In the genomic region with DNA sequence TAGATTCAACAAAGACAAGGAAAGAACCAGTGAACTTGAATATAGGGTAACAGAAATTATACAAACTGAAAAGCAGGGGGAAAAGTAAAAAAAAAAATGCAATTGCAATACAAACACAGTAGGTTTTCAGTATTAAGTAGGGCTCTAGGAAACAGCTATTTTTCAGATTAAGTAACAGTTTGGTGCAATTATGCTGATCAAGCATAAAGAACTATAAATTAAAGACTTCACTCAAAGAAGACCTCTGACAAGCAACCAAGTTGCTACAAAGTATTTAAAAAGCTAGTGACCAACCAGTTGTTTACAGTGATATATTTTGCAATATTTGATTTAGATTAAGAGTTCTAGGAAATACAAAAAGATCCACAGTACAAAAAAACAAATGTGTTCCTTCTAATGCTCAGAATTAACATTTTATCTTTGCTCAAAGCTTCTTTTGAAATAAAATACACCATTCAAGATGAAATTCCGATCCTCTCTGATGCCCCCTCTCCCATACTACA, we compare ENCODE assay signal across 26 cellular contexts.
"Had no signal": no experiment of that assay in that cellular context is flagged by ENCODE, and none has a peak within 500 bp of the region (broad histone marks: within the 10 kb centered on the region; RNA-seq: fewer than 3 reads in every experiment).

No MANE protein-coding gene starts in this region.

- H3K27ac ChIP-seq: ascending aorta, brain microvascular endothelial cell, epithelial cell of prostate, esophagus squamous epithelium, gastroesophageal sphincter had no signal

- ATAC-seq: activated CD4-positive, alpha-beta T cell treated with anti-CD3 and anti-CD28 coated beads for 36 hours; activated naive CD4-positive, alpha-beta T cell treated with anti-CD3 and anti-CD28 coated beads, Interleukin-2, amount 50 U/mL, for 72 hours; activated T-cell treated with anti-CD3 and anti-CD28 coated beads, Interleukin-2, amount 50 U/mL, for 72 hours; effector memory CD8-positive, alpha-beta T cell; gastroesophageal sphincter had no signal

- H3K4me1 ChIP-seq: ascending aorta, esophagus squamous epithelium, gastroesophageal sphincter had no signal

- FAIRE-seq: bronchial epithelial cell had no signal

- H3K9me3 ChIP-seq: ascending aorta, esophagus squamous epithelium, gastroesophageal sphincter had no signal

- H3K27me3 ChIP-seq: ascending aorta, brain microvascular endothelial cell, esophagus squamous epithelium, gastroesophageal sphincter had no signal

- H3K4me3 ChIP-seq: ascending aorta, esophagus squamous epithelium, gastroesophageal sphincter had no signal

- H3K36me3 ChIP-seq: ascending aorta, brain microvascular endothelial cell, esophagus squamous epithelium, gastroesophageal sphincter had no signal

- DNase-seq: activated CD4-positive, alpha-beta memory T cell treated with anti-CD3 and anti-CD28 coated beads, Interleukin-2, amount 10 ng/mL, durations not matched to agents 7 days and 5 days; activated CD4-positive, alpha-beta T cell treated with anti-CD3 and anti-CD28 coated beads for 36 hours; activated CD4-positive, alpha-beta T cell treated with anti-CD3 and anti-CD28 coated beads, Interleukin-2, amount 10 ng/mL, durations not matched to agents 24 days and 14 days; activated CD4-positive, CD25-positive, alpha-beta regulatory T cell; activated CD4-positive, CD25-positive, alpha-beta regulatory T cell treated with anti-CD3 and anti-CD28 coated beads, Interleukin-2, amount 50 U/mL, for 72 hours; activated CD8-positive, alpha-beta memory T cell treated with anti-CD3 and anti-CD28 coated beads, Interleukin-2, amount 50 U/mL, for 48 hours; activated gamma-delta T cell; activated naive CD4-positive, alpha-beta T cell; activated naive CD4-positive, alpha-beta T cell treated with anti-CD3 and anti-CD28 coated beads, Interleukin-2, amount 10 ng/mL, durations not matched to agents 7 days and 5 days; activated naive CD8-positive, alpha-beta T cell treated with anti-CD3 and anti-CD28 coated beads, Interleukin-2, amount 10 ng/mL, durations not matched to agents 7 days and 5 days; activated T-cell treated with anti-CD3 and anti-CD28 coated beads for 4 hours; activated T-cell treated with anti-CD3 and anti-CD28 coated beads, Interleukin-2, amount 50 U/mL, for 24 hours; activated T-cell treated with anti-CD3 and anti-CD28 coated beads, Interleukin-2, amount 50 U/mL, for 72 hours; brain microvascular endothelial cell; cortex of kidney; dermis blood vessel endothelial cell; effector CD4-positive, alpha-beta T cell; effector memory CD8-positive, alpha-beta T cell; esophagus squamous epithelium; foreskin melanocyte; T-helper 2 cell had no signal
